ENCODE assay signal across 1 cellular context in the genomic region with DNA sequence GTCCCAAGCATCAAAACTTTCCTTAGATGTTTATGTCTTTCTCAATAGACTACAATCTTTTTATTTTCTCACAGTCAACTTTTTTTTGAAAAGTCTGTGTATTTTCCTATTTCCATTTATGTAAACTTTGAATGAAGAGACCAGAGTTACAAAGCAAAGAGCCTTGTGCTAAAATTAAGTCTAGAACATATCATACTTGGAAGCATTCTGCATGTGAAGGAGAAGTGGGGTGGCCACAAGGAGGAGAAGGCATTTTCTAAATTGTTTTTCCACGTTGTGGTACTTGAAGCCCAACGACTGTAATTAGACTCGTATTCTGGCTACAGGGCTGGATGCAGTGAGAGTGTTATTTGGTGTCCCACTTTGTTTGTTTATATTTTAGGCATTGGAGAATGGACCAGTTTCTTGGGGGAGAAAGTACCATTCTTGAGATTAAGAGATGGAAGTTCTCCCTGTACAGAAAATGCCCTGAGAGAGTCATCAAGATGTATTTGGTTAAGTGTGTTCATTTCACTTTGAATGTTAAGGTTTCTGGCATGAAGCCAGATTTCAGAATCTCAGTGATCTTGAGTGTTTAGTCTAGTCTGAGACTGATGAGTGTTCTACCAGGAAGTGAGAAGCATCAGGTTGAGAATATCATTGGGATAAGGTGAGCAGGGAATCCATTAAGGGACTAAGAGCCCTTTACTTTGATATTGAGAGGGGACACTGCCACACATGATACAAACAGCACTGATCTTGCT.
TF ChIP-seq lines count a peak whose summit lies in the region.

No MANE protein-coding gene starts in this region.

TF ChIP-seq in K562, 482 proteins besides CTCF, POLR2A, EP300 and RAD21 (continued from another document):
- TF ChIP-seq, protein P1, sequence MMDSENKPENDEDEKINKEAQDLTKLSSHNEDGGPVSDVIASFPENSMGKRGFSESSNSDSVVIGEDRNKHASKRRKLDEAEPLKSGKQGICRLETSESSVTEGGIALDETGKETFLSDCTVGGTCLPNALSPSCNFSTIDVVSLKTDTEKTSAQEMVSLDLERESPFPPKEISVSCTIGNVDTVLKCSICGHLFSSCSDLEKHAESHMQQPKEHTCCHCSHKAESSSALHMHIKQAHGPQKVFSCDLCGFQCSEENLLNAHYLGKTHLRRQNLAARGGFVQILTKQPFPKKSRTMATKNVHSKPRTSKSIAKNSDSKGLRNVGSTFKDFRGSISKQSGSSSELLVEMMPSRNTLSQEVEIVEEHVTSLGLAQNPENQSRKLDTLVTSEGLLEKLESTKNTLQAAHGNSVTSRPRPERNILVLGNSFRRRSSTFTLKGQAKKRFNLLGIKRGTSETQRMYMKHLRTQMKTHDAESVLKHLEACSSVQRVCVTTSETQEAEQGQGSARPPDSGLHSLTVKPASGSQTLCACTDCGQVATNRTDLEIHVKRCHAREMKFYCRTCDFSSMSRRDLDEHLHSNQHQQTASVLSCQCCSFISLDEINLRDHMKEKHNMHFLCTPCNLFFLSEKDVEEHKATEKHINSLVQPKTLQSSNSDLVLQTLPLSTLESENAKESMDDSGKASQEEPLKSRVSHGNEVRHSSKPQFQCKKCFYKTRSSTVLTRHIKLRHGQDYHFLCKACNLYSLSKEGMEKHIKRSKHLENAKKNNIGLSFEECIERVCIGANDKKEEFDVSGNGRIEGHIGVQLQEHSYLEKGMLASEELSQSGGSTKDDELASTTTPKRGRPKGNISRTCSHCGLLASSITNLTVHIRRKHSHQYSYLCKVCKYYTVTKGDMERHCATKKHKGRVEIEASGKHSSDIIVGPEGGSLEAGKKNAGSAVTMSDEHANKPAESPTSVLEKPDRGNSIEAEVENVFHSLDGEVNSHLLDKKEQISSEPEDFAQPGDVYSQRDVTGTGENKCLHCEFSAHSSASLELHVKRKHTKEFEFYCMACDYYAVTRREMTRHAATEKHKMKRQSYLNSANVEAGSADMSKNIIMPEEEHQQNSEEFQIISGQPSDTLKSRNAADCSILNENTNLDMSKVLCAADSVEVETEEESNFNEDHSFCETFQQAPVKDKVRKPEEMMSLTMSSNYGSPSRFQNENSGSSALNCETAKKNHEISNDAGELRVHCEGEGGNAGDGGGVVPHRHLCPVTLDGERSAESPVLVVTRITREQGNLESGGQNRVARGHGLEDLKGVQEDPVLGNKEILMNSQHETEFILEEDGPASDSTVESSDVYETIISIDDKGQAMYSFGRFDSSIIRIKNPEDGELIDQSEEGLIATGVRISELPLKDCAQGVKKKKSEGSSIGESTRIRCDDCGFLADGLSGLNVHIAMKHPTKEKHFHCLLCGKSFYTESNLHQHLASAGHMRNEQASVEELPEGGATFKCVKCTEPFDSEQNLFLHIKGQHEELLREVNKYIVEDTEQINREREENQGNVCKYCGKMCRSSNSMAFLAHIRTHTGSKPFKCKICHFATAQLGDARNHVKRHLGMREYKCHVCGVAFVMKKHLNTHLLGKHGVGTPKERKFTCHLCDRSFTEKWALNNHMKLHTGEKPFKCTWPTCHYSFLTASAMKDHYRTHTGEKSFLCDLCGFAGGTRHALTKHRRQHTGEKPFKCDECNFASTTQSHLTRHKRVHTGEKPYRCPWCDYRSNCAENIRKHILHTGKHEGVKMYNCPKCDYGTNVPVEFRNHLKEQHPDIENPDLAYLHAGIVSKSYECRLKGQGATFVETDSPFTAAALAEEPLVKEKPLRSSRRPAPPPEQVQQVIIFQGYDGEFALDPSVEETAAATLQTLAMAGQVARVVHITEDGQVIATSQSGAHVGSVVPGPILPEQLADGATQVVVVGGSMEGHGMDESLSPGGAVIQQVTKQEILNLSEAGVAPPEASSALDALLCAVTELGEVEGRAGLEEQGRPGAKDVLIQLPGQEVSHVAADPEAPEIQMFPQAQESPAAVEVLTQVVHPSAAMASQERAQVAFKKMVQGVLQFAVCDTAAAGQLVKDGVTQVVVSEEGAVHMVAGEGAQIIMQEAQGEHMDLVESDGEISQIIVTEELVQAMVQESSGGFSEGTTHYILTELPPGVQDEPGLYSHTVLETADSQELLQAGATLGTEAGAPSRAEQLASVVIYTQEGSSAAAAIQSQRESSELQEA (IDR thresholded peaks at IDR 0.05; ENCODE audit: low read depth): no peak
- TF ChIP-seq HDAC3 (IDR thresholded peaks at IDR 0.05; ENCODE audit: borderline replicate concordance, partially characterized antibody) (no peak), COPS2 (conservative IDR thresholded peaks at IDR 0.05) (no peak), SAP30 (IDR thresholded peaks at IDR 0.05; ENCODE audit: borderline replicate concordance, insufficient read depth, low read depth, low read length, poor library complexity, severe bottlenecking) (no peak), KDM5B (IDR thresholded peaks at IDR 0.05; ENCODE audit: insufficient replicate concordance, low read depth, low read length) (no peak), NFIC (IDR thresholded peaks at IDR 0.05) (peak; percentile 93)
- TF ChIP-seq, protein P2, sequence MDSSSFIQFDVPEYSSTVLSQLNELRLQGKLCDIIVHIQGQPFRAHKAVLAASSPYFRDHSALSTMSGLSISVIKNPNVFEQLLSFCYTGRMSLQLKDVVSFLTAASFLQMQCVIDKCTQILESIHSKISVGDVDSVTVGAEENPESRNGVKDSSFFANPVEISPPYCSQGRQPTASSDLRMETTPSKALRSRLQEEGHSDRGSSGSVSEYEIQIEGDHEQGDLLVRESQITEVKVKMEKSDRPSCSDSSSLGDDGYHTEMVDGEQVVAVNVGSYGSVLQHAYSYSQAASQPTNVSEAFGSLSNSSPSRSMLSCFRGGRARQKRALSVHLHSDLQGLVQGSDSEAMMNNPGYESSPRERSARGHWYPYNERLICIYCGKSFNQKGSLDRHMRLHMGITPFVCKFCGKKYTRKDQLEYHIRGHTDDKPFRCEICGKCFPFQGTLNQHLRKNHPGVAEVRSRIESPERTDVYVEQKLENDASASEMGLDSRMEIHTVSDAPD (CRISPR knock-in tag; IDR thresholded peaks at IDR 0.05): no peak
